Comparison of ENCODE assay signal across 20 cellular contexts in genomic region chr17:45792995-45793755, GRCh38. TPM values are rescaled to one million over a fixed set of nuclear protein-coding genes. Genes with fewer than 3 reads are reported as not detected.
"Had no signal": no experiment of that assay in that cellular context is flagged by ENCODE, and none has a peak within 500 bp of the region (broad histone marks: within the 10 kb centered on the region; RNA-seq: fewer than 3 reads in every experiment).

No MANE protein-coding gene starts in this region.

- H3K4me3 ChIP-seq: breast epithelium, esophagus squamous epithelium, left lung, transverse colon, vagina had no signal

- H3K9me3 ChIP-seq: breast epithelium, esophagus squamous epithelium, left lung, transverse colon, vagina had no signal

- H3K27me3 ChIP-seq: breast epithelium, vagina had no signal

- H3K4me1 ChIP-seq: foreskin keratinocyte, left lung, transverse colon had no signal

- DNase-seq: activated CD4-positive, alpha-beta memory T cell treated with anti-CD3 and anti-CD28 coated beads, Interleukin-2, amount 10 ng/mL, durations not matched to agents 7 days and 5 days; activated CD4-positive, alpha-beta T cell treated with anti-CD3 and anti-CD28 coated beads for 48 hours; activated CD4-positive, CD25-positive, alpha-beta regulatory T cell; activated CD8-positive, alpha-beta memory T cell treated with anti-CD3 and anti-CD28 coated beads, Interleukin-2, amount 10 ng/mL, durations not matched to agents 7 days and 5 days; activated naive CD4-positive, alpha-beta T cell treated with anti-CD3 and anti-CD28 coated beads for 36 hours; effector CD8-positive, alpha-beta T cell; esophagus squamous epithelium; foreskin keratinocyte; glutamatergic neuron; kidney; nucleus accumbens; stimulated activated CD4-positive, alpha-beta T cell treated with anti-CD3 and anti-CD28 coated beads, Interleukin-15, amount 100 ng/mL, for 24 hours; stimulated activated CD4-positive, alpha-beta T cell treated with anti-CD3 and anti-CD28 coated beads, Interleukin-2, amount 100 ng/mL, for 48 hours; T-cell; transverse colon had no signal

- H3K36me3 ChIP-seq: breast epithelium, esophagus squamous epithelium, left lung, transverse colon, vagina had no signal

- FAIRE-seq: astrocyte, endothelial cell of umbilical vein, kidney had no signal

- H3K27ac ChIP-seq: breast epithelium, esophagus squamous epithelium, foreskin keratinocyte, left lung, transverse colon, vagina had no signal

RNA-seq across cellular contexts. Expression of gene CRHR1, which starts 9.1 kb away (rescaled TPM):
- polyA plus RNA-seq: endothelial cell of umbilical vein, foreskin keratinocyte had no signal

RNA-seq across cellular contexts. Expression of gene SPPL2C, which starts 51.5 kb away (rescaled TPM):
- polyA plus RNA-seq: endothelial cell of umbilical vein, foreskin keratinocyte had no signal
